Comparison of ENCODE assay signal across 1 cellular context in the genomic region with DNA sequence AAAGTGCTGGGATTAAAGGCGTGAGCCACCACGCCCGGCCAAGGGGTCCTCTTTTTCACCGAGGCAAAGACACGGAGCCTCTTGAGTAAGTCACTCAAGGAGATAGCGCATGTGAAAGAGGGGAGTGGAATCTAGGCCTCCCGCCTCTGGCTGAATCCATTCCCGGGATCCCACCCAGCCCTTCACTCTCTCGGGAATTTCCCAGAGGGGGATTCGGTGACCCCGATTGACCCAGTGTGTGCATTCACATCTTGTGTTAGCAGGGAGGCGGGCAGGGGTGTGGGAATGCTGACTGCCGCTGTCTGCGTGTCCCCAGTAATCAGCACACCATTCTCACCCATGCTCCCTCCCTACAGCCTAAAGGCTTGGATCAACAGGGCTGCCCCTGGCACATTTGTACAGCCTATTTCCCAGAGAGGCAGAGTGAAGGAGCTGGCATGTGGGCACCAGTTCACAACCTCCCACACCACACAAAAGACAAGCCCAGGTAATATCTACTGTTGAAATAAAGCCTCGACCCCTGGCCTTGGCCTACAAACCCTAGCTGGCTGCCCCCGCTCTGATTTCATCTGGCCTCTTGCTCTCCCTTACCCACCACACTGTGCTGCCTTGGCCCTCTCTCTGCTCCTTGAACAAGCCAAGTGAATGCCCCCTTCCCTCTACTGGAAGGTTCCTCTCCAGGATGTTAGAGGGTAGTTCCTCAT.
TF ChIP-seq lines count a peak whose summit lies in the region.

No MANE protein-coding gene starts in this region.

TF ChIP-seq in WTC11, 78 proteins besides CTCF, POLR2A, EP300 and RAD21 (continued from another document):
- TF ChIP-seq HMGXB4 (CRISPR knock-in tag; IDR thresholded peaks at IDR 0.05) (no peak), ZNF416 (CRISPR knock-in tag; IDR thresholded peaks at IDR 0.05) (no peak), HMGA2 (CRISPR knock-in tag; IDR thresholded peaks at IDR 0.05) (no peak), ZNF263 (CRISPR knock-in tag; IDR thresholded peaks at IDR 0.05; ENCODE audit: low read depth) (no peak)
- TF ChIP-seq, protein P1, sequence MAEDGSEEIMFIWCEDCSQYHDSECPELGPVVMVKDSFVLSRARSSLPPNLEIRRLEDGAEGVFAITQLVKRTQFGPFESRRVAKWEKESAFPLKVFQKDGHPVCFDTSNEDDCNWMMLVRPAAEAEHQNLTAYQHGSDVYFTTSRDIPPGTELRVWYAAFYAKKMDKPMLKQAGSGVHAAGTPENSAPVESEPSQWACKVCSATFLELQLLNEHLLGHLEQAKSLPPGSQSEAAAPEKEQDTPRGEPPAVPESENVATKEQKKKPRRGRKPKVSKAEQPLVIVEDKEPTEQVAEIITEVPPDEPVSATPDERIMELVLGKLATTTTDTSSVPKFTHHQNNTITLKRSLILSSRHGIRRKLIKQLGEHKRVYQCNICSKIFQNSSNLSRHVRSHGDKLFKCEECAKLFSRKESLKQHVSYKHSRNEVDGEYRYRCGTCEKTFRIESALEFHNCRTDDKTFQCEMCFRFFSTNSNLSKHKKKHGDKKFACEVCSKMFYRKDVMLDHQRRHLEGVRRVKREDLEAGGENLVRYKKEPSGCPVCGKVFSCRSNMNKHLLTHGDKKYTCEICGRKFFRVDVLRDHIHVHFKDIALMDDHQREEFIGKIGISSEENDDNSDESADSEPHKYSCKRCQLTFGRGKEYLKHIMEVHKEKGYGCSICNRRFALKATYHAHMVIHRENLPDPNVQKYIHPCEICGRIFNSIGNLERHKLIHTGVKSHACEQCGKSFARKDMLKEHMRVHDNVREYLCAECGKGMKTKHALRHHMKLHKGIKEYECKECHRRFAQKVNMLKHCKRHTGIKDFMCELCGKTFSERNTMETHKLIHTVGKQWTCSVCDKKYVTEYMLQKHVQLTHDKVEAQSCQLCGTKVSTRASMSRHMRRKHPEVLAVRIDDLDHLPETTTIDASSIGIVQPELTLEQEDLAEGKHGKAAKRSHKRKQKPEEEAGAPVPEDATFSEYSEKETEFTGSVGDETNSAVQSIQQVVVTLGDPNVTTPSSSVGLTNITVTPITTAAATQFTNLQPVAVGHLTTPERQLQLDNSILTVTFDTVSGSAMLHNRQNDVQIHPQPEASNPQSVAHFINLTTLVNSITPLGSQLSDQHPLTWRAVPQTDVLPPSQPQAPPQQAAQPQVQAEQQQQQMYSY (CRISPR knock-in tag; IDR thresholded peaks at IDR 0.05), result peak; percentile 35; the same call in 1 of the 2 replicates
